1 cellular context compared by ENCODE assay signal in the genomic region with DNA sequence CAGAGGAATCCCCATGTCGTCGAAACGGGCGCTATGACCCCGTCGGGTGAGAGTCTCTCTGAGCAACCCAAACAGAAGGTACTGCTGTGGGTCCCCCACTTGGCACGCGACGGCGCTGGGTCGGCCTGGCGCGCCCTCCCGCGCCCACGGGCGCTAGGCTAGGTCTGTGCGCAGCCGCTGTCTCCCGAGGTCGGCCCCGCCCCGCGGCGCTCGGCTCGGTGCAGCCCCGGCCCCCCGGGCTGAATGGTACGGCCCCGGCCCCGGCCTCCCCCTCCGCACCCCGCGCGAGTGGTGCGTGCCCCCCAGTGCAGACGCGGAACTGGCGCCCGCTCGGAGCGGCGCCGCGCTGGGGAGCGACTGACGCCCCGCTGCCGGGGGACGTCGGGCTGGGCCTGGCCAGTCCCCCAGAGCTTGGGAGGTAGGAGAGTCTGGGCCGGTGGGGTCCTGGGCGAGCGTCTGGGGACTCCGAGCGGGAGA.
TF ChIP-seq lines count a peak whose summit lies in the region.

A gene (plus strand): TSS at position 305 of the 477 bp plus-strand sequence.

TF ChIP-seq in SK-N-SH, 30 proteins besides CTCF, POLR2A, EP300 and RAD21:
- peak; percentile 11; the same call in 1 of the 2 replicates for TF ChIP-seq SIN3A (IDR thresholded peaks at IDR 0.05; ENCODE audit: borderline replicate concordance, low read depth, low read length)
- TF ChIP-seq, protein P1, sequence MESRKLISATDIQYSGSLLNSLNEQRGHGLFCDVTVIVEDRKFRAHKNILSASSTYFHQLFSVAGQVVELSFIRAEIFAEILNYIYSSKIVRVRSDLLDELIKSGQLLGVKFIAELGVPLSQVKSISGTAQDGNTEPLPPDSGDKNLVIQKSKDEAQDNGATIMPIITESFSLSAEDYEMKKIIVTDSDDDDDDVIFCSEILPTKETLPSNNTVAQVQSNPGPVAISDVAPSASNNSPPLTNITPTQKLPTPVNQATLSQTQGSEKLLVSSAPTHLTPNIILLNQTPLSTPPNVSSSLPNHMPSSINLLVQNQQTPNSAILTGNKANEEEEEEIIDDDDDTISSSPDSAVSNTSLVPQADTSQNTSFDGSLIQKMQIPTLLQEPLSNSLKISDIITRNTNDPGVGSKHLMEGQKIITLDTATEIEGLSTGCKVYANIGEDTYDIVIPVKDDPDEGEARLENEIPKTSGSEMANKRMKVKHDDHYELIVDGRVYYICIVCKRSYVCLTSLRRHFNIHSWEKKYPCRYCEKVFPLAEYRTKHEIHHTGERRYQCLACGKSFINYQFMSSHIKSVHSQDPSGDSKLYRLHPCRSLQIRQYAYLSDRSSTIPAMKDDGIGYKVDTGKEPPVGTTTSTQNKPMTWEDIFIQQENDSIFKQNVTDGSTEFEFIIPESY (IDR thresholded peaks at IDR 0.05; ENCODE audit: borderline replicate concordance, low read depth): no peak
- peak; percentile 39; the same call in 1 of the 2 replicates for TF ChIP-seq MXI1 (IDR thresholded peaks at IDR 0.05; ENCODE audit: low read depth, low read length)
- no peak for TF ChIP-seq RFX5 (IDR thresholded peaks at IDR 0.05; ENCODE audit: low read length)
- no peak for TF ChIP-seq EZH2phosphoT487 (IDR thresholded peaks at IDR 0.05; ENCODE audit: borderline replicate concordance, low read depth)
- TF ChIP-seq TAF1 (IDR thresholded peaks at IDR 0.05; ENCODE audit: borderline replicate concordance, low read depth, low read length): peak; percentile 45; the same call in 1 of the 2 replicates
- TF ChIP-seq RCOR1 (IDR thresholded peaks at IDR 0.05; ENCODE audit: low read length): 0 out of 2 replicates have a peak, but pooled peaks have one; percentile 3
- TF ChIP-seq TCF12 (IDR thresholded peaks at IDR 0.05): no peak
- TF ChIP-seq, protein P2, sequence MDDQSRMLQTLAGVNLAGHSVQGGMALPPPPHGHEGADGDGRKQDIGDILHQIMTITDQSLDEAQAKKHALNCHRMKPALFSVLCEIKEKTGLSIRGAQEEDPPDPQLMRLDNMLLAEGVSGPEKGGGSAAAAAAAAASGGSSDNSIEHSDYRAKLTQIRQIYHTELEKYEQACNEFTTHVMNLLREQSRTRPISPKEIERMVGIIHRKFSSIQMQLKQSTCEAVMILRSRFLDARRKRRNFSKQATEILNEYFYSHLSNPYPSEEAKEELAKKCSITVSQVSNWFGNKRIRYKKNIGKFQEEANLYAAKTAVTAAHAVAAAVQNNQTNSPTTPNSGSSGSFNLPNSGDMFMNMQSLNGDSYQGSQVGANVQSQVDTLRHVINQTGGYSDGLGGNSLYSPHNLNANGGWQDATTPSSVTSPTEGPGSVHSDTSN (IDR thresholded peaks at IDR 0.05): no peak
- TF ChIP-seq, protein P3, sequence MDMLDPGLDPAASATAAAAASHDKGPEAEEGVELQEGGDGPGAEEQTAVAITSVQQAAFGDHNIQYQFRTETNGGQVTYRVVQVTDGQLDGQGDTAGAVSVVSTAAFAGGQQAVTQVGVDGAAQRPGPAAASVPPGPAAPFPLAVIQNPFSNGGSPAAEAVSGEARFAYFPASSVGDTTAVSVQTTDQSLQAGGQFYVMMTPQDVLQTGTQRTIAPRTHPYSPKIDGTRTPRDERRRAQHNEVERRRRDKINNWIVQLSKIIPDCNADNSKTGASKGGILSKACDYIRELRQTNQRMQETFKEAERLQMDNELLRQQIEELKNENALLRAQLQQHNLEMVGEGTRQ (IDR thresholded peaks at IDR 0.05; ENCODE audit: borderline replicate concordance, low read depth, low read length): no peak
- TF ChIP-seq MEF2A (IDR thresholded peaks at IDR 0.05; ENCODE audit: borderline replicate concordance, low read depth): no peak
- peak; percentile 64 for TF ChIP-seq NRF1 (IDR thresholded peaks at IDR 0.05; ENCODE audit: low read depth, low read length)
- TF ChIP-seq POLR2AphosphoS5 (IDR thresholded peaks at IDR 0.05; ENCODE audit: low read depth, low read length): no peak; the same call in 1 of the 2 replicates
- no peak for TF ChIP-seq JUND (IDR thresholded peaks at IDR 0.05)
- TF ChIP-seq, protein P4, sequence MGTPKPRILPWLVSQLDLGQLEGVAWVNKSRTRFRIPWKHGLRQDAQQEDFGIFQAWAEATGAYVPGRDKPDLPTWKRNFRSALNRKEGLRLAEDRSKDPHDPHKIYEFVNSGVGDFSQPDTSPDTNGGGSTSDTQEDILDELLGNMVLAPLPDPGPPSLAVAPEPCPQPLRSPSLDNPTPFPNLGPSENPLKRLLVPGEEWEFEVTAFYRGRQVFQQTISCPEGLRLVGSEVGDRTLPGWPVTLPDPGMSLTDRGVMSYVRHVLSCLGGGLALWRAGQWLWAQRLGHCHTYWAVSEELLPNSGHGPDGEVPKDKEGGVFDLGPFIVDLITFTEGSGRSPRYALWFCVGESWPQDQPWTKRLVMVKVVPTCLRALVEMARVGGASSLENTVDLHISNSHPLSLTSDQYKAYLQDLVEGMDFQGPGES (IDR thresholded peaks at IDR 0.05; ENCODE audit: low read depth, low read length): no peak
- TF ChIP-seq TEAD4 (IDR thresholded peaks at IDR 0.05; ENCODE audit: borderline replicate concordance, insufficient read depth): no peak
